In the genomic region with DNA sequence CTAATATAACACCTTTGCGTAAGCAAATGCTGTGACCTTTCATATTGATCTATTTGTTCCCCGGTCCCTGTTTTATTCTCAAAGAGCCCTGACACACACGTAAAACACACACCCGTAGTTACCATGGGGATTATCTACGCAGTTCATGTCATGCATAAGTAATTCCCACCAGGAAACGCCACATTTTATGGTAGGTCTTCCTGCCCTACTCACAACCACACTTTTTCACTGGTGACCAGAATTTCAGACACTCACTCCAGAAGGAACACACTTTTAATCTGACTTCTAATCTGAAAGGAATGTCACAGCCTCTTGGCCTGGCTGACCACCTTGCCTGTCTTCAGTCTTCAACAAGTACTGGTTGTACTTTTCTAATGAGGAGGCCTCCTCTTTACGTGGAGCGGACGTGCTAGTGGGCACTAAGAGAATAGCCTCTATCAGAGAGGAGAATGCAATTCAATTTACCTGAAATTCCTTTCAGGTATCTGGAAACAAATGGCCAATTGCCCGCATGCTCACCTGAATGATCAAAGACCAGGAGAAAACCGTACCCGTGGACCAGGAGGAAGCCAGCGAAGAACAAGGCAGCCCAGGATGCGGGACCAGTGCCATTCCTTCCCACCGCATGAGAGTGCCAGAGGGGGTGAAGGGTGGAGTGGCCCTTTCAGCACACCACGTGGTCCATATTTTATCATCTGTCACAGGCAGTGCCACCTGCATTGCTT, we compare ENCODE assay signal across 15 cellular contexts. TPM values are rescaled to one million over a fixed set of nuclear protein-coding genes. Genes with fewer than 3 reads are reported as not detected.
DNase-seq lines count a peak whose midpoint lies in the region; ATAC-seq, FAIRE-seq and TF ChIP-seq lines count a peak whose summit lies in the region.
"Had no signal": no experiment of that assay in that cellular context is flagged by ENCODE, and none has a peak within 500 bp of the region (broad histone marks: within the 10 kb centered on the region; RNA-seq: fewer than 3 reads in every experiment).

No MANE protein-coding gene starts in this region.

- no peak for DNase-seq in activated CD4-positive, alpha-beta T cell treated with anti-CD3 and anti-CD28 coated beads for 36 hours
- DNase-seq in activated CD4-positive, alpha-beta T cell treated with anti-CD3 and anti-CD28 coated beads for 4 hours: no peak
- DNase-seq in K562 (ENCODE audit: extremely low read depth in 1 of 4, low spot score in 3 of 4): peak in 1 of 4 experiments; percentile 12
- DNase-seq in left colon: no peak
- no peak for DNase-seq in stomach
- no peak for DNase-seq in GM12891 (ENCODE audit: insufficient read length, low spot score)
- DNase-seq in stimulated activated CD4-positive, alpha-beta T cell treated with anti-CD3 and anti-CD28 coated beads, Interleukin-4, amount 100 ng/mL, for 4 hours: no peak
- DNase-seq: activated naive CD4-positive, alpha-beta T cell treated with anti-CD3 and anti-CD28 coated beads, Interleukin-2, amount 50 U/mL, for 16 hours; HCEC 1CT; NCI-H1930 had no signal

- peaks cover 18% of the 10 kb centered on the region for H3K4me1 Mint-ChIP-seq in activated CD4-positive, alpha-beta T cell treated with anti-CD3 and anti-CD28 coated beads for 36 hours

- no peaks in the 10 kb centered on the region for H3K9me3 Mint-ChIP-seq in activated CD4-positive, alpha-beta T cell treated with anti-CD3 and anti-CD28 coated beads for 36 hours (ENCODE audit: low read depth)
- H3K9me3 Mint-ChIP-seq: memory B cell had no signal

- peaks cover 47% of the 10 kb centered on the region; the same call in 2 of the 3 replicates for H3K79me2 ChIP-seq in K562 (ENCODE audit: control insufficient read depth, insufficient read depth, low read length)

- no peak overlapping the region for H3K4me2 ChIP-seq in K562 (ENCODE audit: insufficient read depth, low read length)

- H3K9me3 ChIP-seq in K562 (replicated peaks; ENCODE audit: control insufficient read depth, insufficient read depth, low read depth, low read length) (no peaks in the 10 kb centered on the region), stomach (no peaks in the 10 kb centered on the region)
- H3K9me3 ChIP-seq: right atrium auricular region had no signal

- TF ChIP-seq EP300 in K562 (IDR thresholded peaks at IDR 0.05; ENCODE audit: low read length) (no peak), stomach (IDR thresholded peaks at IDR 0.05) (no peak)

- intact Hi-C loops in activated CD4-positive, alpha-beta T cell treated with anti-CD3 and anti-CD28 coated beads for 36 hours (cut with DNase I, micrococcal nuclease): no loop called here
- intact Hi-C loops in K562 (cut with micrococcal nuclease): no loop called here
- intact Hi-C loops in left colon (cut with DNase I, micrococcal nuclease): no loop called here
- intact Hi-C loops in stomach (cut with DNase I; ENCODE audit: low total_unique reads): no loop called here

- ATAC-seq in activated CD4-positive, alpha-beta T cell treated with anti-CD3 and anti-CD28 coated beads for 36 hours: no peak
- no peak for ATAC-seq in K562
- peak; percentile 99 for ATAC-seq in left colon
- no peak for ATAC-seq in GM21447 (IDR thresholded peaks at IDR 0.05; ENCODE audit: unreplicated experiment)

- H3K27ac ChIP-seq in K562 (ENCODE audit: extremely low read depth, low read depth, low read length) (no peak overlapping the region), stomach (peak overlapping the region in 4 of 5 donors; percentile 45 to 65 (median 58))
- H3K27ac ChIP-seq: 22Rv1, coronary artery, right atrium auricular region had no signal

- TF ChIP-seq POLR2A in K562 (conservative IDR thresholded peaks at IDR 0.05) (no peak), stomach (IDR thresholded peaks at IDR 0.05) (no peak), GM12891 (IDR thresholded peaks at IDR 0.05; ENCODE audit: low read depth, low read length) (no peak)

- H3K27me3 ChIP-seq in K562 (ENCODE audit: control insufficient read depth in 2 of 2, insufficient read depth in 2 of 2, low read length in 2 of 2): no peaks in the 10 kb centered on the region
- no peaks in the 10 kb centered on the region for H3K27me3 ChIP-seq in stomach
- H3K27me3 ChIP-seq: right atrium auricular region had no signal

- peak overlapping the region; percentile 32 for H3K27ac Mint-ChIP-seq in activated CD4-positive, alpha-beta T cell treated with anti-CD3 and anti-CD28 coated beads for 36 hours
- H3K27ac Mint-ChIP-seq: memory B cell had no signal

- in situ Hi-C loops in K562 (cut with MboI): no loop called here

- H3K36me3 ChIP-seq in K562 (ENCODE audit: control insufficient read depth, insufficient read depth, low read length): peaks cover 57% of the 10 kb centered on the region; the same call in 2 of the 3 replicates
- H3K36me3 ChIP-seq in stomach: peaks cover 4 to 54% (median 36%) of the 10 kb centered on the region in 4 donors

- CTCF ChIA-PET in activated CD4-positive, alpha-beta T cell treated with anti-CD3 and anti-CD28 coated beads for 36 hours (lab: Charles Lee): no interaction called here
- CTCF ChIA-PET in K562 (lab: Yijun Ruan, JAX; ENCODE audit: low intra/inter-chr PET ratio): no interaction called here

- no peaks in the 10 kb centered on the region for H3K27me3 Mint-ChIP-seq in activated CD4-positive, alpha-beta T cell treated with anti-CD3 and anti-CD28 coated beads for 36 hours
- H3K27me3 Mint-ChIP-seq: memory B cell had no signal

- peaks cover 2% of the 10 kb centered on the region for H3K9me1 ChIP-seq in K562 (ENCODE audit: control insufficient read depth, insufficient read depth, low read length)

- H3K9ac ChIP-seq in K562 (ENCODE audit: insufficient read depth in 1 of 2, low read depth in 2 of 2, low read length in 2 of 2): no peak overlapping the region

- TF ChIP-seq CTCF in K562 (IDR thresholded peaks at IDR 0.05 in 2 of 3, conservative IDR thresholded peaks at IDR 0.05 in 1 of 3; ENCODE audit: insufficient read depth in 2 of 3, low read depth in 1 of 3, low read length in 3 of 3): no peak
- no peak for TF ChIP-seq CTCF in stomach (IDR thresholded peaks at IDR 0.05)

- TF ChIP-seq RAD21 in K562 (CRISPR knock-in tag; conservative IDR thresholded peaks at IDR 0.05 in 1 of 2, IDR thresholded peaks at IDR 0.05 in 1 of 2): no peak

- no peaks in the 10 kb centered on the region for H3K4me1 ChIP-seq in K562 (replicated peaks in 1 of 2; ENCODE audit: control insufficient read depth in 2 of 2, insufficient read depth in 2 of 2, low read length in 2 of 2)
- peaks cover 0 to 17% (median 12%) of the 10 kb centered on the region in 4 donors for H3K4me1 ChIP-seq in stomach

- no peak overlapping the region for H2AFZ ChIP-seq in K562 (ENCODE audit: low read depth, low read length)

- peaks cover 75% of the 10 kb centered on the region for H3K36me3 Mint-ChIP-seq in activated CD4-positive, alpha-beta T cell treated with anti-CD3 and anti-CD28 coated beads for 36 hours (ENCODE audit: low read depth)

- POLR2A ChIA-PET in activated CD4-positive, alpha-beta T cell treated with anti-CD3 and anti-CD28 coated beads for 36 hours (lab: Charles Lee): no interaction called here
- POLR2A ChIA-PET in K562 (lab: Yijun Ruan, JAX): no interaction called here

- H3K4me3 Mint-ChIP-seq in activated CD4-positive, alpha-beta T cell treated with anti-CD3 and anti-CD28 coated beads for 36 hours: no peak overlapping the region
- H3K4me3 Mint-ChIP-seq: memory B cell had no signal

- H3K4me3 ChIP-seq in K562: no peak overlapping the region
- no peak overlapping the region for H3K4me3 ChIP-seq in stomach
- H3K4me3 ChIP-seq: coronary artery, right atrium auricular region had no signal

- 0 out of 2 replicates have a peak, but pooled peaks cover 2% of the 10 kb centered on the region for H4K20me1 ChIP-seq in K562 (replicated peaks; ENCODE audit: control insufficient read depth, insufficient read depth, low read length)

- BruUV-seq in K562 (replicated peaks; lab: Mats Ljungman, UMichigan): no TSS peak

- FAIRE-seq in K562 (lab: Jason Lieb, UNC) (no peak), GM12891 (lab: Jason Lieb, UNC) (no peak)

- 73% methylated on average over 12 of the region's 16 CpGs for WGBS in K562 (ENCODE audit: insufficient coverage, low coverage, missing lambda C conversion rate)
- 67 to 83% (median 69%) methylated on average over 16 of the region's 16 CpGs for WGBS in stomach, 5 donors

TF ChIP-seq in K562, 482 proteins besides CTCF, POLR2A, EP300 and RAD21:
- TF ChIP-seq RFX1 (IDR thresholded peaks at IDR 0.05): peak; percentile 71
- no peak for TF ChIP-seq ZC3H11A (IDR thresholded peaks at IDR 0.05; ENCODE audit: low read depth, low read length)

TF ChIP-seq in GM12891, 5 proteins besides CTCF, POLR2A, EP300 and RAD21:
- TF ChIP-seq SPI1 (IDR thresholded peaks at IDR 0.05; ENCODE audit: low read depth, low read length): no peak
- no peak for TF ChIP-seq POU2F2 (IDR thresholded peaks at IDR 0.05; ENCODE audit: low read depth, low read length)
- no peak for TF ChIP-seq POLR2AphosphoS5 (IDR thresholded peaks at IDR 0.05; ENCODE audit: low read depth, low read length)
- no peak for TF ChIP-seq TAF1 (IDR thresholded peaks at IDR 0.05; ENCODE audit: low read depth, low read length)
- no peak for TF ChIP-seq PAX5 (IDR thresholded peaks at IDR 0.05; ENCODE audit: insufficient read depth, low read length, severe bottlenecking)
TF ChIP-seq in GM12891: peak in this region for 0.

RNA-seq across cellular contexts. Expression of a gene that starts 46.6 kb away (rescaled TPM):
- total RNA-seq in activated CD4-positive, alpha-beta T cell treated with anti-CD3 and anti-CD28 coated beads for 36 hours: 100 to 1,000 TPM in 1 of 2 experiments, 10 to 100 TPM in 1; 91.1 to 126 TPM
- 52.2 and 97.5 TPM in 2 replicates for total RNA-seq in K562 (2011; cell fraction: chromatin; rRNA removed; ENCODE audit: low replicate concordance)
- total RNA-seq in K562 (2011; cell fraction: nucleolus; rRNA removed): 63.0 and 63.5 TPM in 2 replicates
- total RNA-seq in K562 (2011; cell fraction: nucleoplasm; rRNA removed): 73.4 and 74.0 TPM in 2 replicates
- total RNA-seq in K562 (2014; rRNA removed): 12.7 and 16.0 TPM in 2 replicates
- total RNA-seq in K562 (2014; rRNA removed; fragmentation: Illumina TruSeq; extraction: Trizol): 10.1 and 10.8 TPM in 2 replicates
- total RNA-seq in K562 (2015; rRNA removed; fragmentation: Illumina TruSeq; extraction: Trizol): 7.1 and 7.5 TPM in 2 replicates
- 57.0 and 69.7 TPM in 2 replicates for total RNA-seq in K562 (2021)
- 8.0 and 10.2 TPM in 2 replicates for polyA plus RNA-seq in K562 (2011; rRNA removed)
- 10.2 and 10.3 TPM in 2 replicates for polyA plus RNA-seq in K562 (2011; cell fraction: cytosol; rRNA removed)
- 29.0 and 33.7 TPM in 2 replicates for polyA plus RNA-seq in K562 (2011; cell fraction: nucleus; rRNA removed)
- polyA plus RNA-seq in K562 (2012): 16.6 and 30.7 TPM in 2 replicates
- 33.3 and 35.7 TPM in 2 replicates for polyA plus RNA-seq in K562 (2014; fragmentation: Illumina TruSeq; extraction: Trizol)
- 1 to 10 TPM; 3.3 to 4.6 TPM for polyA plus RNA-seq in K562 (2014; fragmentation: Nextera tagmentation; extraction: Ambion mirVana)
- polyA plus RNA-seq in K562 (2014; rRNA removed): 16.3 TPM in 2 replicates
- polyA minus RNA-seq in K562 (2011; rRNA and poly(A)+ RNA removed): 12.2 and 13.9 TPM in 2 replicates
- polyA minus RNA-seq in K562 (2011; cell fraction: cytosol; rRNA and poly(A)+ RNA removed): 20.3 and 27.4 TPM in 2 replicates
- polyA minus RNA-seq in K562 (2011; cell fraction: nucleus; rRNA and poly(A)+ RNA removed): 19.1 and 25.2 TPM in 2 replicates
- total RNA-seq in left colon: 10 to 100 TPM; 39.9 to 56.9 TPM
- total RNA-seq in stomach: 10 to 100 TPM; 12.5 to 95.1 (median 29.0) TPM
- 10 to 100 TPM in 1 of 3 donors, 1 to 10 TPM in 2; 2.3 to 23.2 (median 5.9) TPM for polyA plus RNA-seq in stomach
- polyA plus RNA-seq in GM12891 (2012; ENCODE audit: low read depth, missing spikeins): 10.9 TPM
